In the genomic region with DNA sequence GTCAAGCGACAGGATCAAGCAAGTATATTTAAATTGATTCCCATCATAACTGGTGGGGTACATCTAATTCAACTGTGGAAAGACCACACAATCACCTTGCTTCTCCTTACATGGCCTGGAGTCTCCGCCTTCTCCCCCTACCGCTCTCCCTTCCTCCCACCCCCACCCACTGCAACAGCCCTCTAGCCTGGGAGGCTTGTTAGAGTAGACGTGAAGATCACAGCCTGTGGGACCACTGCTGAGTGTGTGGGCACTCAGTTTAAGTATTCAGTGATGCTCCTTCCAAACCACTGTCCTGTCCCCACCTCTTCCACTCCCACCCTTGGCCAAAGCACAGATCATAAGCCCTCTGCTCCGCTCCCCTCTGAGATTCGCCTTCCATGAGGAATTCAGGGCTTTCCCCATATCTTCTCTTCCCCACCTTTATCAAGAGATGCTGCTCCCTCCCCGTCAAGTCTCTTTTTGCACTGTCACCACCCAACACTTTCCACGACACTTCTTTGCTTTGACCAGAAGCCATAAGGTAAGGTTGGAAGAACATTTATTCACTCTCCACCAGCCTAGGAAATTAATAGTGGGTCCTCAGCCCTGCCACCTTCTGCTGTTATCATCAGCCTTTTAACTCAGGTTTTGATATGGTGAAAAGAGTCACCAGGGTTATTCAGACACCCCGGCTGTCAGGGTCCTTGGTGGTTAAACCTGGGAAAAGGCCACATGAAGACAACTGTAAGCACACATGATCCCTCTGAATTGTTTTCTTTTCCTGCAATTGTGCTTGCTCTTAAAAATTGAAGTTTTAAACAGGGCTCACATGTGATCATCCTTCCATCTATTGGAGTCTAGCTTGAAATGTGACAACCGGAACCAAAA, we compare ENCODE assay signal across 8 cellular contexts. TPM values are rescaled to one million over a fixed set of nuclear protein-coding genes. Genes with fewer than 3 reads are reported as not detected.
DNase-seq lines count a peak whose midpoint lies in the region; ATAC-seq and TF ChIP-seq lines count a peak whose summit lies in the region.

No MANE protein-coding gene starts in this region.

- peaks cover 48% of the 10 kb centered on the region for H3K4me1 Mint-ChIP-seq in Calu3 (ENCODE audit: low read depth, unreplicated experiment)
- peaks cover 24% of the 10 kb centered on the region for H3K4me1 Mint-ChIP-seq in neural progenitor cell

- DNase-seq in Calu3, result no peak
- no peak for DNase-seq in NB4 (ENCODE audit: low read depth)
- DNase-seq in neural progenitor cell (ENCODE audit: low spot score), result no peak
- DNase-seq in cerebellum (ENCODE audit: low spot score), result no peak
- no peak for DNase-seq in NCI-H2081 treated with DMSO at 0.1 percent for 48 hours (lab: John Stamatoyannopoulos, UW)

- peaks cover 7% of the 10 kb centered on the region for H3F3A ChIP-seq in neural progenitor cell (ENCODE audit: low read depth)

- TF ChIP-seq CTCF in Calu3 (IDR thresholded peaks at IDR 0.05; ENCODE audit: unreplicated experiment), result no peak
- TF ChIP-seq CTCF in NB4 (IDR thresholded peaks at IDR 0.05; ENCODE audit: low read depth, low read length), result no peak
- no peak for TF ChIP-seq CTCF in neural progenitor cell (IDR thresholded peaks at IDR 0.05)

- no peak for TF ChIP-seq POLR2A in NB4 (IDR thresholded peaks at IDR 0.05; ENCODE audit: extremely low read depth, insufficient read length)

- H2AFZ ChIP-seq in neural progenitor cell (replicated peaks), result no peak overlapping the region

- intact Hi-C loops in Calu3 (cut with micrococcal nuclease; ENCODE audit: unreplicated experiment), result loop anchor here (5.0 kb wide), 1 partner anchor 88 kb away; a partner anchor contains a TSS

- H3K9me3 ChIP-seq in duodenal mucosa (ENCODE audit: control insufficient read depth in 1 of 2, low read length in 2 of 2) (no peaks in the 10 kb centered on the region), neural progenitor cell (ENCODE audit: low read depth) (no peaks in the 10 kb centered on the region)

- peak overlapping the region; percentile 92 for H3K4me3 ChIP-seq in NB4 (ENCODE audit: low read depth, low read length)
- peak overlapping the region; percentile 79 to 89 for H3K4me3 ChIP-seq in duodenal mucosa (ENCODE audit: low read depth in 1 of 2, low read length in 2 of 2)
- peak overlapping the region; percentile 84 for H3K4me3 ChIP-seq in neural progenitor cell

- H3K4me1 ChIP-seq in duodenal mucosa (ENCODE audit: control insufficient read depth in 1 of 2, insufficient read depth in 2 of 2, low read length in 2 of 2) (peaks cover 25 to 31% of the 10 kb centered on the region in 2 donors), neural progenitor cell (peaks cover 22% of the 10 kb centered on the region)

- H3K36me3 Mint-ChIP-seq in Calu3 (ENCODE audit: insufficient read depth, unreplicated experiment), result peaks cover 47% of the 10 kb centered on the region
- H3K36me3 Mint-ChIP-seq in neural progenitor cell, result peaks cover 10% of the 10 kb centered on the region

- no peak for ATAC-seq in GM19395 (IDR thresholded peaks at IDR 0.05; ENCODE audit: unreplicated experiment)
- no peak for ATAC-seq in HG03460 (IDR thresholded peaks at IDR 0.05; ENCODE audit: unreplicated experiment)

- H3K27me3 ChIP-seq in duodenal mucosa (ENCODE audit: control insufficient read depth in 1 of 2, insufficient read depth in 2 of 2, low read length in 2 of 2), result no peaks in the 10 kb centered on the region
- no peaks in the 10 kb centered on the region for H3K27me3 ChIP-seq in neural progenitor cell

- BruUV-seq in Calu3 (replicated peaks; lab: Mats Ljungman, UMichigan), result no TSS peak

- no peaks in the 10 kb centered on the region for H3K9me3 Mint-ChIP-seq in Calu3 (ENCODE audit: low read depth, unreplicated experiment)
- no peaks in the 10 kb centered on the region for H3K9me3 Mint-ChIP-seq in neural progenitor cell

- H3K27me3 Mint-ChIP-seq in Calu3 (ENCODE audit: unreplicated experiment) (no peaks in the 10 kb centered on the region), neural progenitor cell (ENCODE audit: insufficient read depth, low read depth) (peaks cover 2% of the 10 kb centered on the region)

- no peak overlapping the region for H3K27ac Mint-ChIP-seq in Calu3 (ENCODE audit: unreplicated experiment)
- no peak overlapping the region for H3K27ac Mint-ChIP-seq in neural progenitor cell

- H4K20me1 ChIP-seq in neural progenitor cell (ENCODE audit: low read depth), result peaks cover 8% of the 10 kb centered on the region

- CTCF ChIA-PET in Calu3 (lab: Charles Lee), result interaction anchor here (0.6 kb wide), 2 partner anchors 898 to 1778 kb away, joined by 3 read pairs; no protein-coding TSS in a partner anchor

- H3K27ac ChIP-seq in duodenal mucosa (ENCODE audit: low read depth, low read length), result no peak overlapping the region
- no peak overlapping the region for H3K27ac ChIP-seq in neural progenitor cell

- peak overlapping the region; percentile 91 for H3K4me3 Mint-ChIP-seq in Calu3 (ENCODE audit: low read depth, unreplicated experiment)
- peak overlapping the region; percentile 97 for H3K4me3 Mint-ChIP-seq in neural progenitor cell

- peaks cover 56% of the 10 kb centered on the region for H3K79me2 ChIP-seq in neural progenitor cell (ENCODE audit: low read depth)

- H3K9ac ChIP-seq in duodenal mucosa (ENCODE audit: low read depth in 1 of 2, low read length in 2 of 2) (peak overlapping the region; percentile 40 to 94), neural progenitor cell (peak overlapping the region; percentile 78)

- peak overlapping the region; percentile 98 for H3K4me2 ChIP-seq in neural progenitor cell

- peaks cover 3% of the 10 kb centered on the region in 2 donors for H3K36me3 ChIP-seq in duodenal mucosa (ENCODE audit: control insufficient read depth in 1 of 2, insufficient read depth in 2 of 2, low read length in 2 of 2)
- peaks cover 6% of the 10 kb centered on the region for H3K36me3 ChIP-seq in neural progenitor cell

RNA-seq across cellular contexts. Expression of a gene that starts 1.7 kb away (rescaled TPM):
- total RNA-seq in Calu3 (2022) (17.2 and 20.3 TPM in 2 replicates), neural progenitor cell (ENCODE audit: low replicate concordance) (22.3 and 30.8 TPM in 2 replicates), cerebellum (18.4 TPM)

RNA-seq across cellular contexts. Expression of a gene that starts 1.8 kb away (rescaled TPM):
- total RNA-seq in Calu3 (2022), result 49.5 and 56.0 TPM in 2 replicates
- total RNA-seq in neural progenitor cell (ENCODE audit: low replicate concordance), result 69.3 and 98.1 TPM in 2 replicates
- total RNA-seq in cerebellum, result 20.3 TPM
